8 cellular contexts compared by ENCODE assay signal in genomic region chrX:136496768-136497555, GRCh38. TPM values are rescaled to one million over a fixed set of nuclear protein-coding genes. Genes with fewer than 3 reads are reported as not detected.
A peak's percentile ranks its signal among the peaks of the same experiment; 100 is the strongest.
DNase-seq lines count a peak whose midpoint lies in the region; ATAC-seq lines count a peak whose summit lies in the region.

No MANE protein-coding gene starts in this region.

- peaks cover 2% of the 10 kb centered on the region for H3K27me3 Mint-ChIP-seq in activated CD4-positive, alpha-beta T cell treated with anti-CD3 and anti-CD28 coated beads, Interleukin-2, amount 10 ng/mL, durations not matched to agents 7 days and 5 days

- no peaks in the 10 kb centered on the region for H3K9me3 Mint-ChIP-seq in activated CD4-positive, alpha-beta T cell treated with anti-CD3 and anti-CD28 coated beads, Interleukin-2, amount 10 ng/mL, durations not matched to agents 7 days and 5 days

- peak overlapping the region; percentile 97 for H3K27ac Mint-ChIP-seq in activated CD4-positive, alpha-beta T cell treated with anti-CD3 and anti-CD28 coated beads, Interleukin-2, amount 10 ng/mL, durations not matched to agents 7 days and 5 days

- POLR2A ChIA-PET in activated CD4-positive, alpha-beta T cell treated with anti-CD3 and anti-CD28 coated beads, Interleukin-2, amount 10 ng/mL, durations not matched to agents 7 days and 5 days (lab: Charles Lee) = no interaction called here

- CTCF ChIA-PET in activated CD4-positive, alpha-beta T cell treated with anti-CD3 and anti-CD28 coated beads, Interleukin-2, amount 10 ng/mL, durations not matched to agents 7 days and 5 days (lab: Charles Lee) = interaction anchor here (0.6 to 1.6 kb wide), 5 partner anchors 9 to 198 kb away, joined by 3 to 4 read pairs (median 4); partner anchors contain the start of gene VGLL1

- H3K4me3 Mint-ChIP-seq in activated CD4-positive, alpha-beta T cell treated with anti-CD3 and anti-CD28 coated beads, Interleukin-2, amount 10 ng/mL, durations not matched to agents 7 days and 5 days = peak overlapping the region; percentile 94

- H3K36me3 Mint-ChIP-seq in activated CD4-positive, alpha-beta T cell treated with anti-CD3 and anti-CD28 coated beads, Interleukin-2, amount 10 ng/mL, durations not matched to agents 7 days and 5 days (ENCODE audit: low read depth) = peaks cover 20% of the 10 kb centered on the region

- peak; percentile 38 to 89 (median 76) for DNase-seq in C1 segment of cervical spinal cord (lab: John Stamatoyannopoulos, UW)
- DNase-seq in NCI-H526 treated with DMSO at 0.1 percent for 48 hours (lab: John Stamatoyannopoulos, UW) = peak; percentile 66
- DNase-seq in activated CD4-positive, alpha-beta T cell treated with anti-CD3 and anti-CD28 coated beads, Interleukin-2, amount 10 ng/mL, durations not matched to agents 7 days and 5 days = peak; percentile 91
- DNase-seq in cortex of kidney (lab: John Stamatoyannopoulos, UW) = peak; percentile 13
- DNase-seq in left lobe of liver (ENCODE audit: low spot score) = peak; percentile 79
- peak; percentile 88 for DNase-seq in stimulated activated CD4-positive, alpha-beta T cell treated with anti-CD3 and anti-CD28 coated beads, Interleukin-1b, Interleukin-23, amount 100 ng/mL, for 48 hours

- ATAC-seq in GM19351 (IDR thresholded peaks at IDR 0.05; ENCODE audit: unreplicated experiment) (peak; percentile 74), HG03469 (IDR thresholded peaks at IDR 0.05; ENCODE audit: unreplicated experiment) (peak; percentile 58), left lobe of liver (peak; percentile 91)

- peaks cover 37% of the 10 kb centered on the region for H3K4me1 Mint-ChIP-seq in activated CD4-positive, alpha-beta T cell treated with anti-CD3 and anti-CD28 coated beads, Interleukin-2, amount 10 ng/mL, durations not matched to agents 7 days and 5 days

RNA-seq across cellular contexts. Expression of gene HTATSF1, which starts 0.4 kb away (rescaled TPM):
- 10 to 100 TPM; 62.1 to 63.2 TPM for total RNA-seq in activated CD4-positive, alpha-beta T cell treated with anti-CD3 and anti-CD28 coated beads, Interleukin-2, amount 10 ng/mL, durations not matched to agents 7 days and 5 days
- total RNA-seq in left lobe of liver = 9.9 TPM

RNA-seq across cellular contexts. Expression of gene BRS3, which starts 9.2 kb away (rescaled TPM):
- total RNA-seq in activated CD4-positive, alpha-beta T cell treated with anti-CD3 and anti-CD28 coated beads, Interleukin-2, amount 10 ng/mL, durations not matched to agents 7 days and 5 days = not detected
- total RNA-seq in left lobe of liver = not detected

RNA-seq across cellular contexts. Expression of gene VGLL1, which starts 35.1 kb away (rescaled TPM):
- total RNA-seq in activated CD4-positive, alpha-beta T cell treated with anti-CD3 and anti-CD28 coated beads, Interleukin-2, amount 10 ng/mL, durations not matched to agents 7 days and 5 days = not detected
- total RNA-seq in left lobe of liver = not detected

Comparison
In these comparisons a context has a peak if more than half of its experiments do, and no peak if none do; other contexts are left out.
1. Peak in every context shown above with its lines: DNase-seq and ATAC-seq.
2. DNase-seq: peak in every context shown above with its lines; median percentile 91 in activated CD4-positive, alpha-beta T cell treated with anti-CD3 and anti-CD28 coated beads, Interleukin-2, amount 10 ng/mL, durations not matched to agents 7 days and 5 days; 88 in stimulated activated CD4-positive, alpha-beta T cell treated with anti-CD3 and anti-CD28 coated beads, Interleukin-1b, Interleukin-23, amount 100 ng/mL, for 48 hours; 79 in left lobe of liver; 76 in C1 segment of cervical spinal cord; 66 in NCI-H526 treated with DMSO at 0.1 percent for 48 hours; 13 in cortex of kidney.